In genomic region chr14:50830044-50830931, GRCh38 we compare ENCODE assay signal across 8 cellular contexts. TPM values are rescaled to one million over a fixed set of nuclear protein-coding genes. Genes with fewer than 3 reads are reported as not detected.
DNase-seq lines count a peak whose midpoint lies in the region; ATAC-seq, FAIRE-seq and TF ChIP-seq lines count a peak whose summit lies in the region.

No MANE protein-coding gene starts in this region.

- TF ChIP-seq EP300 in HepG2 (IDR thresholded peaks at IDR 0.05; ENCODE audit: low read depth in 2 of 2, low read length in 2 of 2) (no peak), HepG2 (CRISPR knock-in tag; IDR thresholded peaks at IDR 0.05; ENCODE audit: borderline replicate concordance) (no peak)

- intact Hi-C loops in HepG2 (cut with micrococcal nuclease; ENCODE audit: unreplicated experiment) = loop anchor here (5.0 kb wide), 1 partner anchor 107 kb away; no protein-coding TSS in a partner anchor

- H3K27me3 ChIP-seq in HepG2 (ENCODE audit: control insufficient read depth in 1 of 2, insufficient read depth in 2 of 2, low read length in 2 of 2) = peaks cover 0 to 17% of the 10 kb centered on the region in 2 experiments; a peak in 1 of 5 replicates

- no peak for TF ChIP-seq RAD21 in HepG2 (CRISPR knock-in tag; IDR thresholded peaks at IDR 0.05)

- H3K27ac ChIP-seq in cingulate gyrus (ENCODE audit: low read depth, low read length) = peak overlapping the region; percentile 74
- no peak overlapping the region for H3K27ac ChIP-seq in HepG2 (ENCODE audit: extremely low read length, insufficient read depth, low read length)

- peak overlapping the region; percentile 77 to 86 (median 77) for H3K4me3 ChIP-seq in HepG2 (replicated peaks in 1 of 3; ENCODE audit: insufficient read depth in 1 of 3, low read depth in 2 of 3, low read length in 3 of 3)

- TF ChIP-seq CTCF in HepG2 (CRISPR knock-in tag; IDR thresholded peaks at IDR 0.05) = no peak

- ATAC-seq in HG02763 (IDR thresholded peaks at IDR 0.05; ENCODE audit: unreplicated experiment) (peak; percentile 39), HepG2 (peak; percentile 63)

- POLR2A ChIA-PET in HepG2 (lab: Yijun Ruan, JAX) = interaction anchor here (0.9 to 3.7 kb wide), 4 partner anchors 9 to 114 kb away, joined by 3 to 13 read pairs (median 4); partner anchors contain the start of gene PYGL

- no peak overlapping the region for H2AFZ ChIP-seq in HepG2 (ENCODE audit: low read length)

- H3K9ac ChIP-seq in HepG2 (ENCODE audit: insufficient read depth, low read depth, low read length) = peak overlapping the region; percentile 64

- peak overlapping the region; percentile 99 for H3K4me2 ChIP-seq in HepG2 (ENCODE audit: low read depth, low read length)

- CTCF ChIA-PET in HepG2 (lab: Yijun Ruan, JAX; ENCODE audit: low intra/inter-chr PET ratio, low total read pairs) = no interaction called here

- H4K20me1 ChIP-seq in HepG2 (ENCODE audit: insufficient read depth, low read length) = no peaks in the 10 kb centered on the region; the same call in 1 of the 2 replicates

- BruUV-seq in HepG2 (replicated peaks; lab: Mats Ljungman, UMichigan) = no TSS peak

- no peak for FAIRE-seq in HepG2 (lab: Jason Lieb, UNC)

- under 1% methylated on average over 26 of the region's 93 CpGs for WGBS in HepG2 (ENCODE audit: low lambda C conversion rate)

- TF ChIP-seq POLR2A in GM15510 (IDR thresholded peaks at IDR 0.05; ENCODE audit: borderline replicate concordance, extremely low read depth, insufficient read length) (peak; percentile 66), HepG2 (IDR thresholded peaks at IDR 0.05; ENCODE audit: insufficient read depth in 1 of 2, low read depth in 2 of 2, low read length in 2 of 2) (no peak)

- H3K36me3 ChIP-seq in HepG2 (replicated peaks in 1 of 2; ENCODE audit: control insufficient read depth in 1 of 2, insufficient read depth in 2 of 2, low read length in 2 of 2) = no peaks in the 10 kb centered on the region

- peaks cover 18% of the 10 kb centered on the region for H3K79me2 ChIP-seq in HepG2 (ENCODE audit: insufficient read depth, low read length)

- in situ Hi-C loops in HepG2 (cut with HindIII; ENCODE audit: extremely low pct_ligation_motif_present, low pct_unique_long_range_greater_than_20kb) = no loop called here

- peaks cover 79% of the 10 kb centered on the region for H3K4me1 ChIP-seq in HepG2 (ENCODE audit: insufficient read depth, low read length)

- H3K9me3 ChIP-seq in HepG2 (ENCODE audit: low read length) = no peaks in the 10 kb centered on the region

- peak; percentile 56 for DNase-seq in NCI-H146 treated with DMSO at 0.1 percent for 48 hours (lab: John Stamatoyannopoulos, UW; ENCODE audit: unreplicated experiment)
- peak; percentile 46 to 54 for DNase-seq in activated CD4-positive, alpha-beta T cell treated with anti-CD3 and anti-CD28 coated beads for 24 hours (ENCODE audit: low read depth in 2 of 2)
- peak; percentile 22 for DNase-seq in HepG2 (ENCODE audit: low spot score)
- peak; percentile 72 for DNase-seq in stimulated activated CD4-positive, alpha-beta T cell treated with anti-CD3 and anti-CD28 coated beads, Interleukin-4, amount 100 ng/mL, for 1 hour
- no peak for DNase-seq in epidermal melanocyte (ENCODE audit: insufficient read length, low spot score)

TF ChIP-seq in HepG2, 621 proteins besides CTCF, POLR2A, EP300 and RAD21 (continues in another document):
- TF ChIP-seq NFKB2 (CRISPR knock-in tag; IDR thresholded peaks at IDR 0.05; ENCODE audit: borderline replicate concordance) (peak; percentile 17; the same call in 1 of the 2 replicates), CENPT (CRISPR knock-in tag; IDR thresholded peaks at IDR 0.05; ENCODE audit: low read depth) (no peak), GPBP1L1 (CRISPR knock-in tag; IDR thresholded peaks at IDR 0.05) (no peak), ZBTB7B (CRISPR knock-in tag; IDR thresholded peaks at IDR 0.05) (0 out of 2 replicates have a peak, but pooled peaks have one; percentile 14), TCF12 (IDR thresholded peaks at IDR 0.05) (no peak), TCF12 (CRISPR knock-in tag; IDR thresholded peaks at IDR 0.05) (no peak), ZBTB33 (CRISPR knock-in tag; IDR thresholded peaks at IDR 0.05) (no peak)

RNA-seq across cellular contexts. Expression of gene NIN, which starts 0.7 kb away (rescaled TPM):
- total RNA-seq in HepG2 (2016; rRNA removed; fragmentation: Illumina TruSeq; extraction: Trizol) = 9.7 and 11.6 TPM in 2 replicates
- 2.4 and 2.5 TPM in 2 replicates for total RNA-seq in HepG2 (2016; cell fraction: cytosol; rRNA removed; fragmentation: Illumina TruSeq; extraction: Trizol; ENCODE audit: low read depth)
- 9.5 and 10.5 TPM in 2 replicates for total RNA-seq in HepG2 (2016; cell fraction: insoluble cytoplasmic fraction; rRNA removed; fragmentation: Illumina TruSeq; extraction: Trizol)
- 4.7 and 5.1 TPM in 2 replicates for total RNA-seq in HepG2 (2016; cell fraction: membrane; rRNA removed; fragmentation: Illumina TruSeq; extraction: Trizol)
- 15.1 and 17.0 TPM in 2 replicates for total RNA-seq in HepG2 (2016; cell fraction: nucleus; rRNA removed; fragmentation: Illumina TruSeq; extraction: Trizol)
- polyA plus RNA-seq in HepG2 (2011; rRNA removed) = 2.5 and 2.8 TPM in 2 replicates
- 1.1 and 2.0 TPM in 2 replicates for polyA plus RNA-seq in HepG2 (2011; cell fraction: cytosol; rRNA removed)
- polyA plus RNA-seq in HepG2 (2011; cell fraction: nucleus; rRNA removed) = 3.9 and 4.5 TPM in 2 replicates
- 3.0 and 5.9 TPM in 2 replicates for polyA plus RNA-seq in HepG2 (2012)
- polyA plus RNA-seq in HepG2 (2016; cell fraction: cytosol; fragmentation: Illumina TruSeq; extraction: Trizol; ENCODE audit: low read depth) = 1.0 and 1.5 TPM in 2 replicates
- 5.5 and 6.0 TPM in 2 replicates for polyA plus RNA-seq in HepG2 (2016; cell fraction: insoluble cytoplasmic fraction; fragmentation: Illumina TruSeq; extraction: Trizol; ENCODE audit: low read depth)
- 1.3 and 2.4 TPM in 2 replicates for polyA plus RNA-seq in HepG2 (2016; cell fraction: membrane; fragmentation: Illumina TruSeq; extraction: Trizol; ENCODE audit: low read depth)
- 9.0 and 13.1 TPM in 2 replicates for polyA plus RNA-seq in HepG2 (2016; cell fraction: nucleus; fragmentation: Illumina TruSeq; extraction: Trizol; ENCODE audit: insufficient read depth, low read depth)
- polyA minus RNA-seq in HepG2 (2011; rRNA and poly(A)+ RNA removed; ENCODE audit: low replicate concordance) = 11.8 and 30.5 TPM in 2 replicates
- polyA minus RNA-seq in HepG2 (2011; cell fraction: cytosol; rRNA and poly(A)+ RNA removed) = 6.8 and 8.1 TPM in 2 replicates
- 19.8 and 20.9 TPM in 2 replicates for polyA minus RNA-seq in HepG2 (2011; cell fraction: nucleus; rRNA and poly(A)+ RNA removed)

RNA-seq across cellular contexts. Expression of gene ABHD12B, which starts 41.6 kb away (rescaled TPM):
- not detected in 2 replicates for total RNA-seq in HepG2 (2016; rRNA removed; fragmentation: Illumina TruSeq; extraction: Trizol)
- not detected in 2 replicates for total RNA-seq in HepG2 (2016; cell fraction: cytosol; rRNA removed; fragmentation: Illumina TruSeq; extraction: Trizol; ENCODE audit: low read depth)
- not detected in 2 replicates for total RNA-seq in HepG2 (2016; cell fraction: insoluble cytoplasmic fraction; rRNA removed; fragmentation: Illumina TruSeq; extraction: Trizol)
- total RNA-seq in HepG2 (2016; cell fraction: membrane; rRNA removed; fragmentation: Illumina TruSeq; extraction: Trizol) = not detected in 2 replicates
- total RNA-seq in HepG2 (2016; cell fraction: nucleus; rRNA removed; fragmentation: Illumina TruSeq; extraction: Trizol) = not detected in 2 replicates
- polyA plus RNA-seq in HepG2 (2011; rRNA removed) = not detected in 2 replicates
- not detected in 2 replicates for polyA plus RNA-seq in HepG2 (2011; cell fraction: cytosol; rRNA removed)
- polyA plus RNA-seq in HepG2 (2011; cell fraction: nucleus; rRNA removed) = not detected in 2 replicates
- 0.19 and 0.42 TPM in 2 replicates for polyA plus RNA-seq in HepG2 (2012)
- polyA plus RNA-seq in HepG2 (2016; cell fraction: cytosol; fragmentation: Illumina TruSeq; extraction: Trizol; ENCODE audit: low read depth) = not detected in 2 replicates
- not detected in 2 replicates for polyA plus RNA-seq in HepG2 (2016; cell fraction: insoluble cytoplasmic fraction; fragmentation: Illumina TruSeq; extraction: Trizol; ENCODE audit: low read depth)
- not detected in 2 replicates for polyA plus RNA-seq in HepG2 (2016; cell fraction: membrane; fragmentation: Illumina TruSeq; extraction: Trizol; ENCODE audit: low read depth)
- polyA plus RNA-seq in HepG2 (2016; cell fraction: nucleus; fragmentation: Illumina TruSeq; extraction: Trizol; ENCODE audit: insufficient read depth, low read depth) = not detected in 2 replicates
- not detected in 2 replicates for polyA minus RNA-seq in HepG2 (2011; rRNA and poly(A)+ RNA removed; ENCODE audit: low replicate concordance)
- not detected in 2 replicates for polyA minus RNA-seq in HepG2 (2011; cell fraction: cytosol; rRNA and poly(A)+ RNA removed)
- polyA minus RNA-seq in HepG2 (2011; cell fraction: nucleus; rRNA and poly(A)+ RNA removed) = not detected in 2 replicates
